21 cellular contexts compared by ENCODE assay signal in genomic region chr4:151901631-151902030, GRCh38.
DNase-seq lines count a peak whose midpoint lies in the region; ATAC-seq, FAIRE-seq and TF ChIP-seq lines count a peak whose summit lies in the region.
"Had no signal": no experiment of that assay in that cellular context is flagged by ENCODE, and none has a peak within 500 bp of the region (broad histone marks: within the 10 kb centered on the region; RNA-seq: fewer than 3 reads in every experiment).

No MANE protein-coding gene starts in this region.

- POLR2A ChIA-PET in Caco-2 (lab: Charles Lee), result no interaction called here

- no peaks in the 10 kb centered on the region for H3K36me3 Mint-ChIP-seq in Caco-2 (ENCODE audit: insufficient read depth, unreplicated experiment)

- no TSS peak for BruUV-seq in Caco-2 (replicated peaks; lab: Mats Ljungman, UMichigan)

- no peaks in the 10 kb centered on the region for H3K27me3 Mint-ChIP-seq in Caco-2 (ENCODE audit: insufficient read depth, unreplicated experiment)

- no peaks in the 10 kb centered on the region for H3K4me1 Mint-ChIP-seq in Caco-2 (ENCODE audit: low read depth, unreplicated experiment)
- H3K4me1 Mint-ChIP-seq: CD4-positive, alpha-beta memory T cell had no signal

- no peak for ATAC-seq in GM19395 (IDR thresholded peaks at IDR 0.05; ENCODE audit: unreplicated experiment)
- no peak for ATAC-seq in left lobe of liver
- ATAC-seq: A549, GM23338, HCT116 had no signal

- peak; percentile 12 for FAIRE-seq in GM18507 (lab: Jason Lieb, UNC)
- FAIRE-seq: A549, GM12891 had no signal

- no peaks in the 10 kb centered on the region for H3K9me3 ChIP-seq in Caco-2

- CTCF ChIA-PET in Caco-2 (lab: Charles Lee), result no interaction called here

- H3K27me3 ChIP-seq in Caco-2 (replicated peaks; ENCODE audit: control insufficient read depth, insufficient read depth, low read length), result no peaks in the 10 kb centered on the region

- H3K4me3 ChIP-seq in choroid plexus epithelial cell (ENCODE audit: low read depth, low read length) (no peak overlapping the region), Caco-2 (ENCODE audit: low read depth, low read length) (no peak overlapping the region)
- H3K4me3 ChIP-seq: A549, GM23338 had no signal

- TF ChIP-seq CTCF in choroid plexus epithelial cell (conservative IDR thresholded peaks at IDR 0.05; ENCODE audit: low read depth, low read length), result no peak
- TF ChIP-seq CTCF in Caco-2 (IDR thresholded peaks at IDR 0.05; ENCODE audit: insufficient read depth in 1 of 2, low read depth in 1 of 2, low read length in 1 of 2, severe bottlenecking in 1 of 2, unreplicated experiment in 1 of 2), result no peak

- no peak overlapping the region for H3K27ac Mint-ChIP-seq in Caco-2 (ENCODE audit: unreplicated experiment)
- H3K27ac Mint-ChIP-seq: CD4-positive, alpha-beta memory T cell; GM23338 had no signal

- H3K9me3 Mint-ChIP-seq in Caco-2 (ENCODE audit: unreplicated experiment), result peaks cover 14% of the 10 kb centered on the region

- H3K36me3 ChIP-seq in Caco-2 (ENCODE audit: control insufficient read depth, insufficient read depth, low read length), result no peaks in the 10 kb centered on the region

- DNase-seq in GM18507 (ENCODE audit: extremely low spot score, insufficient read length, low read depth) (no peak), LHCN-M2 (ENCODE audit: low read depth) (peak; percentile 5), choroid plexus epithelial cell (ENCODE audit: low read depth) (peak; percentile 2), renal cortical epithelial cell (ENCODE audit: low read depth) (peak; percentile 39), Caco-2 (no peak), NCI-H1436 (lab: John Stamatoyannopoulos, UW) (no peak), left lobe of liver (ENCODE audit: low spot score) (no peak)
- DNase-seq: 8988T; ACHN; C1 segment of cervical spinal cord; CD4-positive, alpha-beta memory T cell; COR-L47; DMS153; DMS79; GF-D8; H9 had no signal

- no peak overlapping the region for H3K4me3 Mint-ChIP-seq in Caco-2 (ENCODE audit: unreplicated experiment)
- H3K4me3 Mint-ChIP-seq: CD4-positive, alpha-beta memory T cell; GM23338; H9 had no signal

- intact Hi-C loops in Caco-2 (cut with micrococcal nuclease; ENCODE audit: unreplicated experiment), result no loop called here

- H3K4me1 ChIP-seq in Caco-2, result no peaks in the 10 kb centered on the region
- H3K4me1 ChIP-seq: A549 had no signal

Comparison
In these comparisons a context has a peak if more than half of its experiments do, and no peak if none do; other contexts are left out.
1. DNase-seq: peak in LHCN-M2 (single experiment), choroid plexus epithelial cell (single experiment) and renal cortical epithelial cell (single experiment); none in GM18507 (single experiment), Caco-2 (0 of 2), NCI-H1436 (single experiment) and left lobe of liver (single experiment).